In the genomic region with DNA sequence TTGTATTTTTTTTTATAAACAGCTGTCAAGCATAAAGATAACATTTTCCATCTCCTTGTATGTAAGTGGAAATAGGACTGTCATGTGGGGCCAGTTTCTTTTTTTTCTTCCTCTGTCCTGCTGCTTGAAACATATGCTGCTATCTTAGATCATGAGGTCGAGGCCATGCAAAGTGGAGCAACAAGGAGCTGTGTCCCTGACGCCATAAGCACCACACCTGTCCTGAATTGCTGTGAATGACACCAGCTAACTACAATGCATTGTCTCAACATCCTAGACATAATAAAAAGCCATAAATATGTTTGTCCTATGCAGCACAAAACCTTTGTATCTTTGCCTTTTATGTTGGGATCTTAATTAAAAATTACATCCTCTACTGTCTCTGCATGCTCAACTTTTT, we compare ENCODE assay signal across 19 cellular contexts. TPM values are rescaled to one million over a fixed set of nuclear protein-coding genes. Genes with fewer than 3 reads are reported as not detected.
"Had no signal": no experiment of that assay in that cellular context is flagged by ENCODE, and none has a peak within 500 bp of the region (broad histone marks: within the 10 kb centered on the region; RNA-seq: fewer than 3 reads in every experiment).

No MANE protein-coding gene starts in this region.

- H3K27ac ChIP-seq: colonic mucosa, gastrocnemius medialis, pancreas, tibial artery, upper lobe of right lung, vagina had no signal

- H3K4me1 ChIP-seq: colonic mucosa, gastrocnemius medialis, tibial artery, upper lobe of right lung, vagina had no signal

- H3K9me3 ChIP-seq: colonic mucosa, gastrocnemius medialis, pancreas, tibial artery, upper lobe of right lung, vagina had no signal

- H3K36me3 ChIP-seq: colonic mucosa, pancreas, vagina had no signal

- DNase-seq: colonic mucosa; endodermal cell; gastrocnemius medialis; immature natural killer cell; kidney; left cardiac atrium; left ventricle myocardium superior; midbrain; naive B cell; occipital lobe; pancreas; right cardiac atrium; stimulated activated CD4-positive, alpha-beta T cell treated with anti-CD3 and anti-CD28 coated beads, Interleukin-2, amount 100 ng/mL, for 48 hours; stimulated activated naive CD4-positive, alpha-beta T cell treated with Interleukin-2 at 50 U/mL for 16 hours; tibial artery; upper lobe of right lung had no signal

- H3K4me3 ChIP-seq: colonic mucosa, gastrocnemius medialis, lung, pancreas, smooth muscle cell, tibial artery, upper lobe of right lung, vagina had no signal

- ATAC-seq: gastrocnemius medialis had no signal

- H3K27me3 ChIP-seq: colonic mucosa, gastrocnemius medialis, pancreas, tibial artery, upper lobe of right lung, vagina had no signal

RNA-seq across cellular contexts. Expression of gene SLC26A4, which starts 37.7 kb away (rescaled TPM):
- total RNA-seq: vagina had no signal
- polyA plus RNA-seq: immature natural killer cell had no signal
